Comparison of ENCODE assay signal across 10 cellular contexts in the genomic region with DNA sequence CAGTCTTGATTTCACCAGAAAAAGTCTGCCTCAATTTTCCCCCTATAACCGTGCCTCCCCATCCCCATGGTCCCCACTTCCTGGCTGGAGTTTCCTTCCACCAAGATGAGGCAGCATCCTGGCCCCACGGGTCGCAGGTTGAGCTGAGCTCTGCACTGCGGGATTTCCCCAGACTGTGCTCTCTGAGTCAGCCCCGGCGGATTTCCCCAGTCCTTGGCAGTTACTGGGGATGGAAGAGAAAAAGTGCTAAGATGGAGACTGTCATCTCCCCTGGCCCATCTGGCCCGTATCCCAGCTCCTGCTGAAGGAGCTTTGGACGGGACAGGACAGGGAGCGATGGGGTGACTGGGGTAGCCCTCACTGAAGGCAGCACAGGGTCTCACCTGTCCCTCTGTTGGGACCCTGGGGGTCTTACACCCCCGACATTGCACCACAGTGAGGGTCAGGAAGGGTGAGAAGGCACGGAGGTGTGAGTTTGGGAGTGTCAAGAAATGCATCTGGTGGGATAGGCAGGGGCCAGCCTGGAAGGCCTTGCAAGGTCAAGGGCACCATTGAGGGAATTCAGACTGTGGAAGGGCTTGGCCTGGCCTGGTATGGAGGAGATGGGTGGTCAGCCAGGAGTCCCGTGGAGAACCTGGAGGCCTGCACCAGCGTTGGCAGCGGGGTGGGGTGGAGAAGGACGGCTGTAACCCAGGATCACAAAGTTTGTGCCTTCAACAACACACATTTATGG. TPM values are rescaled to one million over a fixed set of nuclear protein-coding genes. Genes with fewer than 3 reads are reported as not detected.
DNase-seq lines count a peak whose midpoint lies in the region; ATAC-seq, FAIRE-seq and TF ChIP-seq lines count a peak whose summit lies in the region.
"Had no signal": no experiment of that assay in that cellular context is flagged by ENCODE, and none has a peak within 500 bp of the region (broad histone marks: within the 10 kb centered on the region; RNA-seq: fewer than 3 reads in every experiment).

No MANE protein-coding gene starts in this region.

- BruUV-seq in Panc1 (replicated peaks; lab: Mats Ljungman, UMichigan) (no TSS peak), GM12878 (replicated peaks; lab: Mats Ljungman, UMichigan) (no TSS peak), OCI-LY7 (replicated peaks; lab: Mats Ljungman, UMichigan) (no TSS peak)

- no peaks in the 10 kb centered on the region for H3K27me3 ChIP-seq in Panc1 (ENCODE audit: control insufficient read depth, insufficient read depth, low read length)
- no peaks in the 10 kb centered on the region for H3K27me3 ChIP-seq in GM12878 (replicated peaks in 1 of 2; ENCODE audit: control insufficient read depth in 2 of 2, insufficient read depth in 2 of 2, low read length in 1 of 2)
- H3K27me3 ChIP-seq: body of pancreas had no signal

- H3K27ac ChIP-seq in Panc1 (ENCODE audit: low read length) (no peak overlapping the region), GM12878 (ENCODE audit: control insufficient read depth, insufficient read depth) (peak overlapping the region; percentile 74), OCI-LY7 (ENCODE audit: low read depth, low read length, poor library complexity, severe bottlenecking) (no peak overlapping the region), kidney (ENCODE audit: low read depth in 2 of 2, low read length in 2 of 2) (no peak overlapping the region)
- H3K27ac ChIP-seq: body of pancreas, thoracic aorta had no signal

- no peak overlapping the region for H2AFZ ChIP-seq in GM12878 (ENCODE audit: control insufficient read depth, low read depth, low read length)
- no peak overlapping the region for H2AFZ ChIP-seq in OCI-LY7 (ENCODE audit: low read length)

- TF ChIP-seq CTCF in GM10248 (IDR thresholded peaks at IDR 0.05; ENCODE audit: control extremely low read depth, extremely low read depth, low read depth, missing control alignments) (no peak), Panc1 (IDR thresholded peaks at IDR 0.05) (no peak), GM12878 (IDR thresholded peaks at IDR 0.05 in 2 of 3, conservative IDR thresholded peaks at IDR 0.05 in 1 of 3; ENCODE audit: control insufficient read depth in 2 of 3, extremely low read depth in 1 of 3, insufficient read depth in 1 of 3, low read depth in 3 of 3, low read length in 3 of 3) (no peak), OCI-LY7 (conservative IDR thresholded peaks at IDR 0.05; ENCODE audit: low read length) (no peak), kidney (IDR thresholded peaks at IDR 0.05; ENCODE audit: borderline replicate concordance, extremely low read depth, insufficient read depth) (no peak)

- POLR2A ChIA-PET in GM10248 (lab: Yijun Ruan, JAX) (no interaction called here), Panc1 (lab: Charles Lee) (interaction anchor here (0.6 kb wide), 1 partner anchor 37 kb away, joined by 6 read pairs; a partner anchor contains a TSS), GM12878 (lab: Charles Lee) (interaction anchor here (1.0 to 1.7 kb wide), 4 partner anchors 37 to 53 kb away, joined by 3 to 6 read pairs (median 4); a partner anchor contains a TSS), OCI-LY7 (lab: Charles Lee) (no interaction called here)

- H3K9ac ChIP-seq in GM12878 (ENCODE audit: control insufficient read depth, insufficient read depth, low read length): no peak overlapping the region
- no peak overlapping the region for H3K9ac ChIP-seq in kidney (ENCODE audit: low read length in 2 of 2)

- RAD21 ChIA-PET in GM12878 (lab: Charles Lee; ENCODE audit: unreplicated experiment): interaction anchor here (0.6 kb wide), 1 partner anchor 63 kb away, joined by 3 read pairs; no protein-coding TSS in a partner anchor

- in situ Hi-C loops in Panc1 (cut with HindIII; ENCODE audit: low pct_unique_long_range_greater_than_20kb, low sequenced_read_pairs) (no loop called here), GM12878 (cut with MboI) (no loop called here)

- FAIRE-seq in GM12878 (lab: Jason Lieb, UNC) (peak; percentile 65), kidney (lab: Jason Lieb, UNC) (no peak)

- H4K20me1 ChIP-seq in GM12878 (ENCODE audit: control insufficient read depth, insufficient read depth) (no peaks in the 10 kb centered on the region), OCI-LY7 (ENCODE audit: insufficient read depth, low read length) (no peaks in the 10 kb centered on the region)

- TF ChIP-seq EP300 in GM12878 (IDR thresholded peaks at IDR 0.05; ENCODE audit: borderline replicate concordance in 1 of 2, control insufficient read depth in 1 of 2, low read depth in 2 of 2, low read length in 2 of 2): no peak

- H3K4me1 ChIP-seq in Panc1 (ENCODE audit: control insufficient read depth, insufficient read depth, low read length) (peaks cover 10% of the 10 kb centered on the region; the same call in 1 of the 2 replicates), GM12878 (ENCODE audit: control insufficient read depth, insufficient read depth, low read length) (peaks cover 11% of the 10 kb centered on the region), OCI-LY7 (ENCODE audit: insufficient read depth, low read length, poor library complexity, severe bottlenecking) (no peaks in the 10 kb centered on the region), kidney (ENCODE audit: control insufficient read depth in 1 of 2, insufficient read depth in 1 of 2, low read depth in 1 of 2, low read length in 2 of 2) (no peaks in the 10 kb centered on the region)
- H3K4me1 ChIP-seq: body of pancreas had no signal

- H3K9me3 ChIP-seq in Panc1 (ENCODE audit: control insufficient read depth, insufficient read depth, low read depth, low read length): no peaks in the 10 kb centered on the region
- H3K9me3 ChIP-seq in GM12878 (replicated peaks; ENCODE audit: control insufficient read depth, insufficient read depth, low read length): no peaks in the 10 kb centered on the region
- H3K9me3 ChIP-seq in OCI-LY7 (ENCODE audit: low read length): no peaks in the 10 kb centered on the region
- no peaks in the 10 kb centered on the region for H3K9me3 ChIP-seq in kidney (ENCODE audit: control insufficient read depth in 1 of 2, low read length in 2 of 2)
- H3K9me3 ChIP-seq: body of pancreas, thoracic aorta had no signal

- ATAC-seq in Panc1 (peak; percentile 84), GM12878 (peak; percentile 99), sciatic nerve (no peak), GM18868 (IDR thresholded peaks at IDR 0.05; ENCODE audit: unreplicated experiment) (no peak)
- ATAC-seq: body of pancreas had no signal

- 59% methylated on average over 15 of the region's 15 CpGs for WGBS in GM12878 (ENCODE audit: insufficient coverage, insufficient replicate concordance, low lambda C conversion rate, missing lambda C conversion rate)

- CTCF ChIA-PET in GM10248 (lab: Yijun Ruan, JAX) (interaction anchor here (1.1 kb wide), 1 partner anchor 74 kb away, joined by 9 read pairs; no protein-coding TSS in a partner anchor), Panc1 (lab: Charles Lee) (no interaction called here), GM12878 (lab: Yijun Ruan, JAX) (interaction anchor here (0.7 to 1.6 kb wide), 2 partner anchors 91 to 1004 kb away, joined by 3 to 6 read pairs; no protein-coding TSS in a partner anchor), OCI-LY7 (lab: Charles Lee; ENCODE audit: unreplicated experiment) (no interaction called here)

- TF ChIP-seq RAD21 in GM12878 (IDR thresholded peaks at IDR 0.05; ENCODE audit: insufficient read depth, low read depth, low read length): no peak; the same call in 1 of the 2 replicates

- H3K36me3 ChIP-seq in Panc1 (ENCODE audit: control insufficient read depth, insufficient read depth, low read length) (no peaks in the 10 kb centered on the region), GM12878 (ENCODE audit: control insufficient read depth in 2 of 2, insufficient read depth in 2 of 2, low read length in 1 of 2) (peaks cover 17 to 26% of the 10 kb centered on the region in 2 experiments; a peak in 3 of 4 replicates), OCI-LY7 (ENCODE audit: insufficient read depth, low read length) (peaks cover 10% of the 10 kb centered on the region; the same call in 1 of the 2 replicates), kidney (ENCODE audit: control insufficient read depth in 1 of 2, insufficient read depth in 2 of 2, low read length in 2 of 2) (peaks cover 19 to 32% of the 10 kb centered on the region in 2 donors)

- intact Hi-C loops in Panc1 (cut with micrococcal nuclease; ENCODE audit: unreplicated experiment) (no loop called here), GM12878 (cut with micrococcal nuclease; ENCODE audit: unreplicated experiment) (loop anchor here (1.0 kb wide), 1 partner anchor 51 kb away; no protein-coding TSS in a partner anchor), sciatic nerve (cut with DNase I) (no loop called here), OCI-LY7 (cut with micrococcal nuclease; ENCODE audit: unreplicated experiment) (no loop called here), kidney (cut with DNase I) (no loop called here)

- no peaks in the 10 kb centered on the region for H3K9me2 ChIP-seq in OCI-LY7 (ENCODE audit: insufficient read depth, low read length)

- H3K4me2 ChIP-seq in GM12878 (ENCODE audit: control insufficient read depth, insufficient read depth): 0 out of 2 replicates have a peak overlapping the region, but pooled peaks have one; percentile 21
- no peak overlapping the region for H3K4me2 ChIP-seq in OCI-LY7 (ENCODE audit: low read length)

- H3K4me3 ChIP-seq in Panc1 (ENCODE audit: low read depth in 2 of 2, low read length in 2 of 2) (no peak overlapping the region), GM12878 (no peak overlapping the region), OCI-LY7 (ENCODE audit: low read depth, low read length, poor library complexity, severe bottlenecking) (no peak overlapping the region), kidney (ENCODE audit: low read length in 2 of 2) (no peak overlapping the region)
- H3K4me3 ChIP-seq: body of pancreas, thoracic aorta had no signal

- peak; percentile 36; the same call in 1 of the 2 replicates for TF ChIP-seq POLR2A in GM12878 (IDR thresholded peaks at IDR 0.05; ENCODE audit: low read depth, low read length)

- SMC1A ChIA-PET in GM12878 (lab: Charles Lee; ENCODE audit: uncharacterized antibody, unreplicated experiment): interaction anchor here (1.4 kb wide), 1 partner anchor 39 kb away, joined by 3 read pairs; no protein-coding TSS in a partner anchor

- no peaks in the 10 kb centered on the region for H3K79me2 ChIP-seq in GM12878 (ENCODE audit: control insufficient read depth, insufficient read depth, low read length)
- no peaks in the 10 kb centered on the region for H3K79me2 ChIP-seq in OCI-LY7 (ENCODE audit: insufficient read depth, low read depth, low read length)

- DNase-seq in GM10248 (ENCODE audit: extremely low spot score) (peak; percentile 86), Panc1 (ENCODE audit: low read depth, low spot score) (no peak), GM12878 (ENCODE audit: low read depth, low spot score) (peak; percentile 27), sciatic nerve (ENCODE audit: low spot score) (peak; percentile 48), HuH-7.5 (ENCODE audit: low spot score) (no peak), OCI-LY7 (ENCODE audit: low spot score) (no peak), kidney (no peak)

RNA-seq across cellular contexts. Expression of a gene that starts 36.5 kb away (rescaled TPM):
- total RNA-seq in Panc1 (2021; ENCODE audit: unreplicated experiment): 76.1 TPM
- 69.6 TPM for polyA plus RNA-seq in Panc1 (2012; ENCODE audit: insufficient read length)
- 486 and 543 TPM in 2 replicates for total RNA-seq in GM12878 (2013; cell fraction: nucleolus; rRNA removed)
- total RNA-seq in GM12878 (2014; rRNA removed): 83.2 and 89.2 TPM in 2 replicates
- total RNA-seq in GM12878 (2014; rRNA removed; fragmentation: Illumina TruSeq; extraction: Trizol): 57.4 and 57.5 TPM in 2 replicates
- total RNA-seq in GM12878 (2021): 83.1 and 90.2 TPM in 2 replicates
- polyA plus RNA-seq in GM12878 (2011; ENCODE audit: low read depth): 55.1 TPM
- 62.0 and 75.2 TPM in 2 replicates for polyA plus RNA-seq in GM12878 (2011; rRNA removed)
- 73.7 and 88.1 TPM in 2 replicates for polyA plus RNA-seq in GM12878 (2011; cell fraction: cytosol; rRNA removed)
- polyA plus RNA-seq in GM12878 (2011; cell fraction: nucleus; rRNA removed): 631 and 743 TPM in 2 replicates
- 104 and 105 TPM in 2 replicates for polyA plus RNA-seq in GM12878 (2012)
- 51.4 and 57.4 TPM in 2 replicates for polyA plus RNA-seq in GM12878 (2014; fragmentation: Illumina TruSeq; extraction: Trizol)
- polyA plus RNA-seq in GM12878 (2014; fragmentation: Nextera tagmentation; extraction: Ambion mirVana): 10 to 100 TPM; 12.2 to 18.8 TPM
- 88.9 and 89.0 TPM in 2 replicates for polyA plus RNA-seq in GM12878 (2014; rRNA removed)
- polyA plus RNA-seq in GM12878 (2016; fragmentation: Nextera tagmentation; extraction: Ambion mirVana): 10 to 100 TPM; 66.7 to 72.3 TPM
- 119 and 154 TPM in 2 replicates for polyA minus RNA-seq in GM12878 (2011; rRNA and poly(A)+ RNA removed)
- polyA minus RNA-seq in GM12878 (2011; cell fraction: cytosol; rRNA and poly(A)+ RNA removed): 29.8 and 31.1 TPM in 2 replicates
- polyA minus RNA-seq in GM12878 (2011; cell fraction: nucleus; rRNA and poly(A)+ RNA removed): 209 and 266 TPM in 2 replicates
- 85.2 TPM for total RNA-seq in sciatic nerve
- total RNA-seq in OCI-LY7 (2014; rRNA removed; shearing (Covaris generic)): 70.9 and 85.3 TPM in 2 replicates
- total RNA-seq in OCI-LY7 (2022): 121 and 122 TPM in 2 replicates
- 72.9 TPM for total RNA-seq in kidney
- polyA plus RNA-seq in kidney (ENCODE audit: insufficient read depth, low read depth, low replicate concordance): 34.9 TPM

RNA-seq across cellular contexts. Expression of a gene that starts 37.6 kb away (rescaled TPM):
- total RNA-seq in Panc1 (2021; ENCODE audit: unreplicated experiment) (not detected), GM12878 (2014; rRNA removed) (0.05 TPM in 1 of 2 replicates, not detected in the other), GM12878 (2014; rRNA removed; fragmentation: Illumina TruSeq; extraction: Trizol) (not detected in 2 replicates), GM12878 (2021) (not detected in 2 replicates), sciatic nerve (0.58 TPM), OCI-LY7 (2022) (not detected in 2 replicates), kidney (0.22 TPM)
- not detected for polyA plus RNA-seq in Panc1 (2012; ENCODE audit: insufficient read length)
- total RNA-seq in GM12878 (2013; cell fraction: nucleolus; rRNA removed): 0.46 and 0.59 TPM in 2 replicates
- polyA plus RNA-seq in GM12878 (2011; ENCODE audit: low read depth): not detected
- polyA plus RNA-seq in GM12878 (2011; rRNA removed) (0.07 and 0.10 TPM in 2 replicates), GM12878 (2014; fragmentation: Illumina TruSeq; extraction: Trizol) (0.15 and 0.17 TPM in 2 replicates), GM12878 (2014; fragmentation: Nextera tagmentation; extraction: Ambion mirVana) (under 1 TPM in 1 of 2 experiments, not detected in 1; 0.23 TPM), GM12878 (2014; rRNA removed) (0.23 TPM in 1 of 2 replicates, not detected in the other), GM12878 (2016; fragmentation: Nextera tagmentation; extraction: Ambion mirVana) (not detected), kidney (ENCODE audit: insufficient read depth, low read depth, low replicate concordance) (not detected)
- not detected in 2 replicates for polyA plus RNA-seq in GM12878 (2011; cell fraction: cytosol; rRNA removed)
- polyA plus RNA-seq in GM12878 (2011; cell fraction: nucleus; rRNA removed): 0.48 and 0.76 TPM in 2 replicates
- 0.07 TPM in 1 of 2 replicates, not detected in the other for polyA plus RNA-seq in GM12878 (2012)
- 0.37 and 0.46 TPM in 2 replicates for polyA minus RNA-seq in GM12878 (2011; rRNA and poly(A)+ RNA removed)
- not detected in 2 replicates for polyA minus RNA-seq in GM12878 (2011; cell fraction: cytosol; rRNA and poly(A)+ RNA removed)
- polyA minus RNA-seq in GM12878 (2011; cell fraction: nucleus; rRNA and poly(A)+ RNA removed): 0.86 TPM in 1 of 2 replicates, not detected in the other
- total RNA-seq in OCI-LY7 (2014; rRNA removed; shearing (Covaris generic)): not detected in 2 replicates
- total RNA-seq: body of pancreas, thoracic aorta had no signal

RNA-seq across cellular contexts. Expression of a gene that starts 41.3 kb away (rescaled TPM):
- total RNA-seq in Panc1 (2021; ENCODE audit: unreplicated experiment) (356 TPM), GM12878 (2014; rRNA removed) (86.7 and 92.6 TPM in 2 replicates), GM12878 (2014; rRNA removed; fragmentation: Illumina TruSeq; extraction: Trizol) (30.7 and 31.2 TPM in 2 replicates), GM12878 (2021) (115 and 126 TPM in 2 replicates), sciatic nerve (49.8 TPM), OCI-LY7 (2022) (88.5 and 110 TPM in 2 replicates), kidney (17.8 TPM)
- 397 TPM for polyA plus RNA-seq in Panc1 (2012; ENCODE audit: insufficient read length)
- total RNA-seq in GM12878 (2013; cell fraction: nucleolus; rRNA removed): 48.9 and 54.3 TPM in 2 replicates
- 47.8 TPM for polyA plus RNA-seq in GM12878 (2011; ENCODE audit: low read depth)
- polyA plus RNA-seq in GM12878 (2011; rRNA removed) (36.1 and 106 TPM in 2 replicates), GM12878 (2014; fragmentation: Illumina TruSeq; extraction: Trizol) (54.0 and 92.0 TPM in 2 replicates), GM12878 (2014; fragmentation: Nextera tagmentation; extraction: Ambion mirVana) (10 to 100 TPM in 1 of 2 experiments, 1 to 10 TPM in 1; 4.2 to 13.8 TPM), GM12878 (2014; rRNA removed) (67.8 and 79.5 TPM in 2 replicates), GM12878 (2016; fragmentation: Nextera tagmentation; extraction: Ambion mirVana) (10 to 100 TPM; 46.1 to 47.8 TPM), kidney (ENCODE audit: insufficient read depth, low read depth, low replicate concordance) (35.2 TPM)
- polyA plus RNA-seq in GM12878 (2011; cell fraction: cytosol; rRNA removed): 89.5 and 113 TPM in 2 replicates
- 78.6 and 90.6 TPM in 2 replicates for polyA plus RNA-seq in GM12878 (2011; cell fraction: nucleus; rRNA removed)
- polyA plus RNA-seq in GM12878 (2012): 84.3 and 96.6 TPM in 2 replicates
- polyA minus RNA-seq in GM12878 (2011; rRNA and poly(A)+ RNA removed): 90.8 and 101 TPM in 2 replicates
- 66.6 and 73.7 TPM in 2 replicates for polyA minus RNA-seq in GM12878 (2011; cell fraction: cytosol; rRNA and poly(A)+ RNA removed)
- polyA minus RNA-seq in GM12878 (2011; cell fraction: nucleus; rRNA and poly(A)+ RNA removed): 26.7 and 44.7 TPM in 2 replicates
- total RNA-seq in OCI-LY7 (2014; rRNA removed; shearing (Covaris generic)): 25.8 and 33.4 TPM in 2 replicates

RNA-seq across cellular contexts. Expression of a gene that starts 48.3 kb away (rescaled TPM):
- total RNA-seq in Panc1 (2021; ENCODE audit: unreplicated experiment) (not detected), GM12878 (2014; rRNA removed) (0.22 TPM in 1 of 2 replicates, not detected in the other), GM12878 (2014; rRNA removed; fragmentation: Illumina TruSeq; extraction: Trizol) (not detected in 2 replicates), GM12878 (2021) (0.36 TPM in 1 of 2 replicates, not detected in the other), sciatic nerve (0.49 TPM), OCI-LY7 (2022) (not detected in 2 replicates), kidney (0.35 TPM)
- not detected for polyA plus RNA-seq in Panc1 (2012; ENCODE audit: insufficient read length)
- total RNA-seq in GM12878 (2013; cell fraction: nucleolus; rRNA removed): 0.73 and 1.3 TPM in 2 replicates
- polyA plus RNA-seq in GM12878 (2011; ENCODE audit: low read depth): not detected
- polyA plus RNA-seq in GM12878 (2011; rRNA removed) (0.10 and 0.15 TPM in 2 replicates), GM12878 (2014; fragmentation: Illumina TruSeq; extraction: Trizol) (0.12 and 0.38 TPM in 2 replicates), GM12878 (2014; fragmentation: Nextera tagmentation; extraction: Ambion mirVana) (under 1 TPM in 1 of 2 experiments, not detected in 1; 0.07 TPM), GM12878 (2014; rRNA removed) (not detected in 2 replicates), GM12878 (2016; fragmentation: Nextera tagmentation; extraction: Ambion mirVana) (not detected), kidney (ENCODE audit: insufficient read depth, low read depth, low replicate concordance) (1.8 TPM)
- 0.09 TPM in 1 of 2 replicates, not detected in the other for polyA plus RNA-seq in GM12878 (2011; cell fraction: cytosol; rRNA removed)
- polyA plus RNA-seq in GM12878 (2011; cell fraction: nucleus; rRNA removed): 0.34 and 0.64 TPM in 2 replicates
- polyA plus RNA-seq in GM12878 (2012): 0.28 and 0.39 TPM in 2 replicates
- 0.41 TPM in 1 of 2 replicates, not detected in the other for polyA minus RNA-seq in GM12878 (2011; rRNA and poly(A)+ RNA removed)
- polyA minus RNA-seq in GM12878 (2011; cell fraction: cytosol; rRNA and poly(A)+ RNA removed): not detected in 2 replicates
- 0.38 TPM in 1 of 2 replicates, not detected in the other for polyA minus RNA-seq in GM12878 (2011; cell fraction: nucleus; rRNA and poly(A)+ RNA removed)
- total RNA-seq in OCI-LY7 (2014; rRNA removed; shearing (Covaris generic)): not detected in 2 replicates
- total RNA-seq: body of pancreas had no signal

RNA-seq across cellular contexts. Expression of a gene that starts 58.7 kb away (rescaled TPM):
- total RNA-seq in Panc1 (2021; ENCODE audit: unreplicated experiment) (not detected), GM12878 (2014; rRNA removed) (not detected in 2 replicates), GM12878 (2014; rRNA removed; fragmentation: Illumina TruSeq; extraction: Trizol) (0.18 TPM in 1 of 2 replicates, not detected in the other), GM12878 (2021) (not detected in 2 replicates), sciatic nerve (0.40 TPM), OCI-LY7 (2022) (not detected in 2 replicates), kidney (0.66 TPM)
- not detected for polyA plus RNA-seq in Panc1 (2012; ENCODE audit: insufficient read length)
- 0.50 TPM in 1 of 2 replicates, not detected in the other for total RNA-seq in GM12878 (2013; cell fraction: nucleolus; rRNA removed)
- 0.62 TPM for polyA plus RNA-seq in GM12878 (2011; ENCODE audit: low read depth)
- polyA plus RNA-seq in GM12878 (2011; rRNA removed) (0.13 and 0.20 TPM in 2 replicates), GM12878 (2014; fragmentation: Illumina TruSeq; extraction: Trizol) (0.06 TPM in 1 of 2 replicates, not detected in the other), GM12878 (2014; fragmentation: Nextera tagmentation; extraction: Ambion mirVana) (under 1 TPM in 1 of 2 experiments, not detected in 1; 0.07 TPM), GM12878 (2014; rRNA removed) (0.06 and 0.38 TPM in 2 replicates), GM12878 (2016; fragmentation: Nextera tagmentation; extraction: Ambion mirVana) (under 1 TPM in 1 of 2 experiments, not detected in 1; 0.24 TPM), kidney (ENCODE audit: insufficient read depth, low read depth, low replicate concordance) (not detected)
- 0.25 and 0.40 TPM in 2 replicates for polyA plus RNA-seq in GM12878 (2011; cell fraction: cytosol; rRNA removed)
- polyA plus RNA-seq in GM12878 (2011; cell fraction: nucleus; rRNA removed): 2.3 and 2.7 TPM in 2 replicates
- 0.42 and 0.49 TPM in 2 replicates for polyA plus RNA-seq in GM12878 (2012)
- 0.41 TPM in 1 of 2 replicates, not detected in the other for polyA minus RNA-seq in GM12878 (2011; rRNA and poly(A)+ RNA removed)
- not detected in 2 replicates for polyA minus RNA-seq in GM12878 (2011; cell fraction: cytosol; rRNA and poly(A)+ RNA removed)
- polyA minus RNA-seq in GM12878 (2011; cell fraction: nucleus; rRNA and poly(A)+ RNA removed): 0.38 TPM in 1 of 2 replicates, not detected in the other
- not detected in 2 replicates for total RNA-seq in OCI-LY7 (2014; rRNA removed; shearing (Covaris generic))
- total RNA-seq: thoracic aorta had no signal

Comparison
In these comparisons a context has a peak if more than half of its experiments do, and no peak if none do; other contexts are left out.
1. DNase-seq: peak in GM10248 (single experiment), GM12878 (single experiment) and sciatic nerve (single experiment); none in Panc1 (single experiment), HuH-7.5 (single experiment), OCI-LY7 (single experiment) and kidney (single experiment).
2. ATAC-seq: peak in Panc1 (single experiment) and GM12878 (single experiment); none in sciatic nerve (single experiment) and GM18868 (single experiment).
3. CTCF ChIA-PET loops: an anchor here in GM10248 (1.1 kb wide) and GM12878 (0.7 to 1.6 kb wide); none called in Panc1 and OCI-LY7.
4. POLR2A ChIA-PET loops: an anchor here in Panc1 (0.6 kb wide) and GM12878 (1.0 to 1.7 kb wide); none called in GM10248 and OCI-LY7.